ENCODE assay signal across 8 cellular contexts in genomic region chr7:66995045-66995776, GRCh38. TPM values are rescaled to one million over a fixed set of nuclear protein-coding genes. Genes with fewer than 3 reads are reported as not detected.
A peak's percentile ranks its signal among the peaks of the same experiment; 100 is the strongest.
DNase-seq lines count a peak whose midpoint lies in the region; ATAC-seq and TF ChIP-seq lines count a peak whose summit lies in the region.
"Not testable (repeated sequence)": the region's sequence is repeated elsewhere in the genome, so short reads cannot be mapped to it uniquely, and the experiment has no call there.

Gene SBDS (minus strand): TSS chr7:66995586. CDS start chr7:66995417, 169 bp downstream.

- H3K9me3 ChIP-seq in fibroblast of lung (ENCODE audit: control insufficient read depth, insufficient read depth, low read depth, low read length); naive thymus-derived CD4-positive, alpha-beta T cell (ENCODE audit: control insufficient read depth in 2 of 3, low read length in 3 of 3): not testable (repeated sequence)

- H3K27ac ChIP-seq in RWPE1 (peak within 1 kb of the TSS; percentile 95), fibroblast of lung (ENCODE audit: insufficient read depth, low read length) (peak within 1 kb of the TSS; percentile 98)
- peak within 1 kb of the TSS; percentile 98 for H3K27ac ChIP-seq in naive thymus-derived CD4-positive, alpha-beta T cell (ENCODE audit: low read depth, low read length)

- H3K27me3 Mint-ChIP-seq in activated T-helper 17 cell treated with anti-CD3 and anti-CD28 coated beads, Interleukin-2, amount 50 U/mL, for 72 hours; naive thymus-derived CD4-positive, alpha-beta T cell; stimulated activated naive B cell treated with anti-CD40 and anti-IgM and Interleukin-4, amounts not matched to agents 10 μg/mL and 1 μg/mL and 100 μg/mL, for 72 hours: not testable (repeated sequence)

- not testable (repeated sequence) for H3K4me1 Mint-ChIP-seq in activated T-helper 17 cell treated with anti-CD3 and anti-CD28 coated beads, Interleukin-2, amount 50 U/mL, for 72 hours
- H3K4me1 Mint-ChIP-seq in naive thymus-derived CD4-positive, alpha-beta T cell: peaks cover 12 to 45% (median 34%) of the 10 kb centered on the region in 7 donors
- peaks cover 9 to 23% of the 10 kb centered on the region in 2 donors for H3K4me1 Mint-ChIP-seq in stimulated activated naive B cell treated with anti-CD40 and anti-IgM and Interleukin-4, amounts not matched to agents 10 μg/mL and 1 μg/mL and 100 μg/mL, for 72 hours

- H3K4me3 ChIP-seq in LNCaP clone FGC (ENCODE audit: low read depth, low read length) (peak within 1 kb of the TSS; percentile 84), fibroblast of lung (replicated peaks in 1 of 4; ENCODE audit: control extremely low read depth in 1 of 4, insufficient read depth in 1 of 4, low read depth in 3 of 4, low read length in 4 of 4) (peak within 1 kb of the TSS; percentile 69 to 77 (median 72))
- peak within 1 kb of the TSS; percentile 90 for H3K4me3 ChIP-seq in naive thymus-derived CD4-positive, alpha-beta T cell (ENCODE audit: low read length)

- H3K79me2 ChIP-seq in fibroblast of lung (ENCODE audit: control insufficient read depth, insufficient read depth, low read length): peaks cover 15% of the 10 kb centered on the region

- peak within 1 kb of the TSS; percentile 84 for H3K4me3 Mint-ChIP-seq in activated T-helper 17 cell treated with anti-CD3 and anti-CD28 coated beads, Interleukin-2, amount 50 U/mL, for 72 hours
- peak within 1 kb of the TSS; percentile 90 to 100 (median 99) for H3K4me3 Mint-ChIP-seq in naive thymus-derived CD4-positive, alpha-beta T cell
- peak within 1 kb of the TSS; percentile 98 to 100 for H3K4me3 Mint-ChIP-seq in stimulated activated naive B cell treated with anti-CD40 and anti-IgM and Interleukin-4, amounts not matched to agents 10 μg/mL and 1 μg/mL and 100 μg/mL, for 72 hours

- peaks cover 84% of the 10 kb centered on the region for H3K36me3 Mint-ChIP-seq in activated T-helper 17 cell treated with anti-CD3 and anti-CD28 coated beads, Interleukin-2, amount 50 U/mL, for 72 hours (ENCODE audit: low read depth)
- H3K36me3 Mint-ChIP-seq in naive thymus-derived CD4-positive, alpha-beta T cell: peaks cover 4 to 18% (median 17%) of the 10 kb centered on the region in 5 donors
- H3K36me3 Mint-ChIP-seq in stimulated activated naive B cell treated with anti-CD40 and anti-IgM and Interleukin-4, amounts not matched to agents 10 μg/mL and 1 μg/mL and 100 μg/mL, for 72 hours: peaks cover 15 to 20% of the 10 kb centered on the region in 2 donors

- H3K36me3 ChIP-seq in fibroblast of lung (ENCODE audit: control insufficient read depth, insufficient read depth, low read length): not testable (repeated sequence)
- H3K36me3 ChIP-seq in naive thymus-derived CD4-positive, alpha-beta T cell (ENCODE audit: control insufficient read depth in 2 of 3, insufficient read depth in 3 of 3, low read length in 3 of 3): peaks cover 3 to 52% (median 9%) of the 10 kb centered on the region in 3 experiments

- H3K4me1 ChIP-seq in fibroblast of lung (ENCODE audit: control insufficient read depth, extremely low read depth, insufficient read depth, low read length): not testable (repeated sequence)
- peaks cover 15 to 16% of the 10 kb centered on the region in 2 donors for H3K4me1 ChIP-seq in naive thymus-derived CD4-positive, alpha-beta T cell (ENCODE audit: control insufficient read depth in 2 of 2, insufficient read depth in 2 of 2, low read length in 2 of 2)

- ATAC-seq in activated T-helper 17 cell treated with anti-CD3 and anti-CD28 coated beads, Interleukin-2, amount 50 U/mL, for 72 hours (replicated peaks): peak; percentile 70
- ATAC-seq in naive thymus-derived CD4-positive, alpha-beta T cell: peak; percentile 72
- ATAC-seq in stimulated activated naive B cell treated with anti-CD40 and anti-IgM and Interleukin-4, amounts not matched to agents 10 μg/mL and 1 μg/mL and 100 μg/mL, for 72 hours (replicated peaks): peak; percentile 68 to 74

- DNase-seq in Daoy (ENCODE audit: low read depth) (peak; percentile 100), GOT3 (lab: John Stamatoyannopoulos, UW) (peak; percentile 86), LNCaP clone FGC (ENCODE audit: low read depth) (peak; percentile 99), RWPE1 (ENCODE audit: low spot score) (peak; percentile 74), fibroblast of lung (ENCODE audit: low read depth in 2 of 2) (peak; percentile 97 to 99)
- peak; percentile 71 to 98 (median 95) for DNase-seq in naive thymus-derived CD4-positive, alpha-beta T cell
- DNase-seq in stimulated activated naive B cell treated with anti-CD40 and anti-IgM and Interleukin-4, amounts not matched to agents 10 μg/mL and 1 μg/mL and 100 μg/mL, for 72 hours: peak; percentile 95

- intact Hi-C loops in naive thymus-derived CD4-positive, alpha-beta T cell (cut with micrococcal nuclease): loop anchor here (1.0 to 10.0 kb wide), 13 partner anchors 74 to 1958 kb away; partner anchors contain the start of genes TMEM248 (in 1 of the 2) and TPST1 (in 1 of the 2)

- POLR2A ChIA-PET in RWPE1 (lab: Yijun Ruan, JAX; ENCODE audit: low non-redundant PET): interaction anchor here (0.7 kb wide), 1 partner anchor 255 kb away, joined by 3 read pairs; the partner anchor contains the start of gene RABGEF1
- POLR2A ChIA-PET in naive thymus-derived CD4-positive, alpha-beta T cell (lab: Charles Lee): interaction anchor here (0.6 to 3.6 kb wide), 11 partner anchors 7 to 731 kb away, joined by 3 to 34 read pairs (median 3); partner anchors contain the start of gene TMEM248

- peak within 1 kb of the TSS; percentile 93 for H3K9ac ChIP-seq in fibroblast of lung (ENCODE audit: insufficient read depth, low read length)

- TF ChIP-seq CTCF in LNCaP clone FGC (IDR thresholded peaks at IDR 0.05; ENCODE audit: control insufficient read depth, extremely low read depth, insufficient read depth) (peak; percentile 28; the same call in 1 of the 2 replicates), RWPE1 (conservative IDR thresholded peaks at IDR 0.05; ENCODE audit: low read depth) (peak; percentile 45)
- TF ChIP-seq CTCF in fibroblast of lung (conservative IDR thresholded peaks at IDR 0.05 in 1 of 2, IDR thresholded peaks at IDR 0.05 in 1 of 2; ENCODE audit: low read depth in 1 of 2, low read length in 2 of 2): not testable (repeated sequence)

- not testable (repeated sequence) for H3K27me3 ChIP-seq in fibroblast of lung (ENCODE audit: control insufficient read depth, insufficient read depth, low read length); naive thymus-derived CD4-positive, alpha-beta T cell (ENCODE audit: control insufficient read depth in 2 of 2, insufficient read depth in 2 of 2, low read length in 2 of 2)

- peak within 1 kb of the TSS; percentile 75 for H3K4me2 ChIP-seq in fibroblast of lung (ENCODE audit: extremely low read depth, insufficient read depth, low read length)

- peak within 1 kb of the TSS; percentile 90 for H3K27ac Mint-ChIP-seq in activated T-helper 17 cell treated with anti-CD3 and anti-CD28 coated beads, Interleukin-2, amount 50 U/mL, for 72 hours
- H3K27ac Mint-ChIP-seq in naive thymus-derived CD4-positive, alpha-beta T cell: peak within 1 kb of the TSS; percentile 96 to 100 (median 99)
- H3K27ac Mint-ChIP-seq in stimulated activated naive B cell treated with anti-CD40 and anti-IgM and Interleukin-4, amounts not matched to agents 10 μg/mL and 1 μg/mL and 100 μg/mL, for 72 hours: peak within 1 kb of the TSS; percentile 100

- H4K20me1 ChIP-seq in fibroblast of lung (ENCODE audit: control insufficient read depth, extremely low read depth, insufficient read depth, low read length): not testable (repeated sequence)

- peak within 1 kb of the TSS; percentile 53 for H2AFZ ChIP-seq in fibroblast of lung (ENCODE audit: low read length)

- not testable (repeated sequence) for H3K9me3 Mint-ChIP-seq in activated T-helper 17 cell treated with anti-CD3 and anti-CD28 coated beads, Interleukin-2, amount 50 U/mL, for 72 hours; naive thymus-derived CD4-positive, alpha-beta T cell; stimulated activated naive B cell treated with anti-CD40 and anti-IgM and Interleukin-4, amounts not matched to agents 10 μg/mL and 1 μg/mL and 100 μg/mL, for 72 hours

- CTCF ChIA-PET in RWPE1 (lab: Yijun Ruan, JAX): interaction anchor here (0.6 to 0.7 kb wide), 3 partner anchors 69 to 965 kb away, joined by 4 to 8 read pairs (median 4); no protein-coding TSS in a partner anchor
- CTCF ChIA-PET in naive thymus-derived CD4-positive, alpha-beta T cell (lab: Charles Lee): not testable (repeated sequence)

RNA-seq across cellular contexts. Expression of gene SBDS, which starts in this region (rescaled TPM):
- total RNA-seq in Daoy (2014; rRNA removed; shearing (Covaris generic)): 185 and 206 TPM in 2 replicates
- 10 to 100 TPM; 35.7 to 60.6 TPM for total RNA-seq in activated T-helper 17 cell treated with anti-CD3 and anti-CD28 coated beads, Interleukin-2, amount 50 U/mL, for 72 hours
- 80.9 and 118 TPM in 2 replicates for total RNA-seq in fibroblast of lung
- polyA plus RNA-seq in fibroblast of lung: 146 and 172 TPM in 2 replicates
- 123 and 142 TPM in 2 replicates for polyA plus RNA-seq in fibroblast of lung (2012)
- 6.3 and 6.8 TPM in 2 replicates for polyA minus RNA-seq in fibroblast of lung (ENCODE audit: low replicate concordance)
- 100 to 1,000 TPM in 2 of 5 experiments, 10 to 100 TPM in 3; 35.7 to 318 (median 95.1) TPM for total RNA-seq in naive thymus-derived CD4-positive, alpha-beta T cell
- 100 to 1,000 TPM in 1 of 2 donors, 10 to 100 TPM in 1; 65.1 to 101 TPM for polyA plus RNA-seq in naive thymus-derived CD4-positive, alpha-beta T cell

Comparison
In these comparisons a context has a peak if more than half of its experiments do, and no peak if none do; other contexts are left out.
1. Peak in every context shown above with its lines: DNase-seq, ATAC-seq, H3K4me3 ChIP-seq and H3K27ac ChIP-seq.